8 cellular contexts compared by ENCODE assay signal in the genomic region with DNA sequence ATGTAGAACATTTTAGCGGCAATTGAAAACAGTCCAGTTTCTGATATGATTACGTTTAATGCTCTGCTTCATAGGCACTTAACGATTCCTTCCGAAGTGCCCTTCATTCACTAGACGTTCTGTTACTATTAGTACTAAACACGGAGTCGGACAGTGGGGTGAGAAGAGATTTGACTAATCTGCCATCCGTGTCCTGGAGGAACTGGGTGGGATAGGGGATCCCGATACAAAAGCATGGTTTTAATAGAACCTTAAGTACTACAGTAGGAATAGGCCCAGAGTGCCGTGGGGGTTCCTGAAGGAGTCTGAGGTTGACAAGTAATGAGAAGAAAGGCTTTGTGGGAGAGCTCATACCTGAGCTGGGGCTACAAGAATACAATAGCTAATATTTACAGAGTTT. TPM values are rescaled to one million over a fixed set of nuclear protein-coding genes. Genes with fewer than 3 reads are reported as not detected.
A peak's percentile ranks its signal among the peaks of the same experiment; 100 is the strongest.
DNase-seq lines count a peak whose midpoint lies in the region; ATAC-seq and TF ChIP-seq lines count a peak whose summit lies in the region.

No MANE protein-coding gene starts in this region.

- H3K4me2 ChIP-seq in hepatocyte = peak overlapping the region; percentile 89

- H3K9me2 ChIP-seq in hepatocyte (replicated peaks; ENCODE audit: insufficient read depth) = no peaks in the 10 kb centered on the region

- no peaks in the 10 kb centered on the region for H4K20me1 ChIP-seq in hepatocyte (ENCODE audit: insufficient read depth, poor library complexity, severe bottlenecking)

- intact Hi-C loops in spleen (cut with DNase I; ENCODE audit: low total_unique reads) = no loop called here

- 26% methylated on average over 10 of the region's 10 CpGs for WGBS in hepatocyte (ENCODE audit: low lambda C conversion rate, missing lambda C conversion rate)
- 42 to 64% (median 52%) methylated on average over 10 of the region's 10 CpGs for WGBS in spleen, 5 donors

- peak overlapping the region; percentile 68 for H3K4me3 ChIP-seq in hepatocyte
- H3K4me3 ChIP-seq in spleen = peak overlapping the region; percentile 71 to 98 (median 88)

- TF ChIP-seq CTCF in hepatocyte (IDR thresholded peaks at IDR 0.05; ENCODE audit: poor library complexity) = no peak
- no peak for TF ChIP-seq CTCF in spleen (IDR thresholded peaks at IDR 0.05 in 8 of 11, conservative IDR thresholded peaks at IDR 0.05 in 3 of 11)

- no peaks in the 10 kb centered on the region for H3K36me3 Mint-ChIP-seq in T-helper 17 cell (ENCODE audit: low read depth)

- H3K4me3 Mint-ChIP-seq in T-helper 17 cell = peak overlapping the region; percentile 97

- peak overlapping the region; percentile 85 for H2AFZ ChIP-seq in hepatocyte

- TF ChIP-seq POLR2A in spleen (IDR thresholded peaks at IDR 0.05) = no peak

- peak; percentile 28 for DNase-seq in NCI-H1105 treated with DMSO at 0.1 percent for 48 hours (lab: John Stamatoyannopoulos, UW)
- no peak for DNase-seq in NCI-H1105 (lab: John Stamatoyannopoulos, UW)
- no peak for DNase-seq in T-helper 17 cell
- DNase-seq in hepatocyte (ENCODE audit: low spot score) = no peak
- DNase-seq in spleen = no peak
- DNase-seq in 8988T = no peak
- no peak for DNase-seq in caudate nucleus (lab: John Stamatoyannopoulos, UW)

- H3K27ac ChIP-seq in hepatocyte (no peak overlapping the region), spleen (peak overlapping the region in 1 of 8 donors; percentile 82), caudate nucleus (ENCODE audit: low read depth, low read length) (no peak overlapping the region)

- H3K9me3 ChIP-seq in T-helper 17 cell (ENCODE audit: control insufficient read depth, low read length, poor library complexity, severe bottlenecking) (no peaks in the 10 kb centered on the region), hepatocyte (ENCODE audit: low read depth) (no peaks in the 10 kb centered on the region), spleen (peaks cover 0 to 17% (median 14%) of the 10 kb centered on the region in 8 donors)

- ATAC-seq in T-helper 17 cell = no peak
- ATAC-seq in GM21786 (IDR thresholded peaks at IDR 0.05; ENCODE audit: unreplicated experiment) = no peak

- H3K36me3 ChIP-seq in hepatocyte (replicated peaks; ENCODE audit: insufficient read depth, low read depth) = no peaks in the 10 kb centered on the region
- H3K36me3 ChIP-seq in spleen = no peaks in the 10 kb centered on the region

- H3K4me1 ChIP-seq in hepatocyte (ENCODE audit: insufficient read depth) = peaks cover 9% of the 10 kb centered on the region
- H3K4me1 ChIP-seq in spleen = peaks cover 7 to 30% (median 18%) of the 10 kb centered on the region in 6 donors

- peak overlapping the region; percentile 99 for H3K27ac Mint-ChIP-seq in T-helper 17 cell

- H3K79me2 ChIP-seq in hepatocyte = peaks cover 39% of the 10 kb centered on the region

- H3K27me3 Mint-ChIP-seq in T-helper 17 cell = no peaks in the 10 kb centered on the region

- H3K27me3 ChIP-seq in hepatocyte (no peaks in the 10 kb centered on the region), spleen (replicated peaks in 1 of 7) (no peaks in the 10 kb centered on the region)

- H3K4me1 Mint-ChIP-seq in T-helper 17 cell = peaks cover 22% of the 10 kb centered on the region

RNA-seq across cellular contexts. Expression of a gene that starts 0.6 kb away (rescaled TPM):
- total RNA-seq in T-helper 17 cell (1 to 10 TPM; 1.4 to 2.7 TPM), hepatocyte (19.3 and 24.6 TPM in 2 replicates), spleen (1 to 10 TPM; 2.4 to 8.3 (median 5.4) TPM)
- polyA plus RNA-seq in hepatocyte (20.3 and 26.4 TPM in 2 replicates), spleen (10 to 100 TPM in 2 of 3 donors, 1 to 10 TPM in 1; 8.9 to 12.2 (median 10.5) TPM)

RNA-seq across cellular contexts. Expression of a gene that starts 0.7 kb away (rescaled TPM):
- total RNA-seq in T-helper 17 cell (10 to 100 TPM; 13.8 to 20.0 TPM), hepatocyte (16.1 and 19.4 TPM in 2 replicates), spleen (10 to 100 TPM; 12.5 to 24.0 (median 15.6) TPM)
- polyA plus RNA-seq in hepatocyte (7.0 and 7.8 TPM in 2 replicates), spleen (1 to 10 TPM; 6.5 to 9.0 (median 7.2) TPM)

RNA-seq across cellular contexts. Expression of a gene that starts 13.3 kb away (rescaled TPM):
- total RNA-seq in T-helper 17 cell (not detected), hepatocyte (0.12 and 0.27 TPM in 2 replicates), spleen (1 to 10 TPM in 2 of 7 donors, under 1 TPM in 5; 0.22 to 2.0 (median 0.51) TPM)
- polyA plus RNA-seq in hepatocyte (0.31 and 0.62 TPM in 2 replicates), spleen (under 1 TPM; 0.04 to 0.18 (median 0.06) TPM)
